In the genomic region with DNA sequence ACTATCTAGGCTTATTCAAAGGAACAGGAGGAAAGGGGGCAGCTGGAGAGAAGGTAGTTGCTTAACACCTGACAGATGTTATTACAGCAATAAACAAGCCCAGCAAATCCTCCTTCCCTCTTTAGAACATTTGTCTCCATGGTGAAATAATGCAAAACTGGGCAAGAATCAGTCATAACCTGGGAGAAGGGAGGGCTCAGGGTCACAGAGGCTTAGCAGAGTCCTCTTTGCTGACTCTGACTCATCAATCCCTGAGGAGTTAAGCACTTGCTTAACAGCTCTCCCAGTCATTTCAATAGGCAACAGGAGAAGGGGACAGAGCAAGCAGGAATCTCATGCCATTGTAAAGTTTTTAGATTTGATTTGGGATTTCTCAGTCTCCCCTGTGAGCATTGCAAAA, we compare ENCODE assay signal across 9 cellular contexts.
DNase-seq lines count a peak whose midpoint lies in the region; ATAC-seq and TF ChIP-seq lines count a peak whose summit lies in the region.
"Had no signal": no experiment of that assay in that cellular context is flagged by ENCODE, and none has a peak within 500 bp of the region (broad histone marks: within the 10 kb centered on the region; RNA-seq: fewer than 3 reads in every experiment).

No MANE protein-coding gene starts in this region.

- ATAC-seq in omental fat pad (ENCODE audit: low FRiP score) (peak; percentile 95), GM21381 (IDR thresholded peaks at IDR 0.05; ENCODE audit: unreplicated experiment) (no peak), GM21423 (IDR thresholded peaks at IDR 0.05; ENCODE audit: unreplicated experiment) (no peak)

- H3K27ac Mint-ChIP-seq in T-helper 2 cell treated with Interferon-gamma antibody and Interleukin-4, amounts not matched to agents 5 μg/mL and 100 μg/mL, for 36 hours: no peak overlapping the region

- H3K27me3 Mint-ChIP-seq in T-helper 2 cell treated with Interferon-gamma antibody and Interleukin-4, amounts not matched to agents 5 μg/mL and 100 μg/mL, for 36 hours (ENCODE audit: low read depth): no peaks in the 10 kb centered on the region

- H3K36me3 Mint-ChIP-seq in T-helper 2 cell treated with Interferon-gamma antibody and Interleukin-4, amounts not matched to agents 5 μg/mL and 100 μg/mL, for 36 hours (ENCODE audit: low read depth): no peaks in the 10 kb centered on the region

- no peaks in the 10 kb centered on the region for H3K36me3 ChIP-seq in esophagus muscularis mucosa

- peak overlapping the region; percentile 58 to 68 (median 60) for H3K27ac ChIP-seq in esophagus muscularis mucosa (replicated peaks in 1 of 4)
- H3K27ac ChIP-seq: VCaP had no signal

- H3K4me3 ChIP-seq in esophagus muscularis mucosa: no peak overlapping the region

- no peaks in the 10 kb centered on the region for H3K27me3 ChIP-seq in esophagus muscularis mucosa

- no peaks in the 10 kb centered on the region for H3K4me1 Mint-ChIP-seq in T-helper 2 cell treated with Interferon-gamma antibody and Interleukin-4, amounts not matched to agents 5 μg/mL and 100 μg/mL, for 36 hours (ENCODE audit: low read depth)

- H3K4me1 ChIP-seq in esophagus muscularis mucosa: peaks cover 19 to 55% (median 24%) of the 10 kb centered on the region in 4 donors

- H3K9me3 Mint-ChIP-seq in T-helper 2 cell treated with Interferon-gamma antibody and Interleukin-4, amounts not matched to agents 5 μg/mL and 100 μg/mL, for 36 hours: no peaks in the 10 kb centered on the region

- no peak overlapping the region for H3K4me3 Mint-ChIP-seq in T-helper 2 cell treated with Interferon-gamma antibody and Interleukin-4, amounts not matched to agents 5 μg/mL and 100 μg/mL, for 36 hours

- TF ChIP-seq EP300 in esophagus muscularis mucosa (IDR thresholded peaks at IDR 0.05): no peak

- TF ChIP-seq CTCF in esophagus muscularis mucosa (IDR thresholded peaks at IDR 0.05) (no peak), omental fat pad (IDR thresholded peaks at IDR 0.05) (no peak)

- intact Hi-C loops in esophagus muscularis mucosa (cut with DNase I) (no loop called here), head of caudate nucleus (cut with DNase I) (no loop called here)

- peak; percentile 92 for DNase-seq in DMS53 (lab: John Stamatoyannopoulos, UW)
- peak; percentile 63 for DNase-seq in NCI-H69 (lab: John Stamatoyannopoulos, UW)
- DNase-seq in esophagus muscularis mucosa (ENCODE audit: extremely low spot score): no peak
- DNase-seq in omental fat pad (ENCODE audit: low spot score): no peak
- DNase-seq in head of caudate nucleus: no peak
- no peak for DNase-seq in T-helper 2 cell treated with Interferon-gamma antibody and Interleukin-4, amounts not matched to agents 5 μg/mL and 100 μg/mL, for 36 hours (ENCODE audit: low spot score)

- H3K9me3 ChIP-seq in esophagus muscularis mucosa: peaks cover 0 to 4% (median 0%) of the 10 kb centered on the region in 4 donors

- TF ChIP-seq POLR2A in esophagus muscularis mucosa (IDR thresholded peaks at IDR 0.05; ENCODE audit: low read depth): no peak

Comparison
In these comparisons a context has a peak if more than half of its experiments do, and no peak if none do; other contexts are left out.
1. DNase-seq: peak in DMS53 (single experiment) and NCI-H69 (single experiment); none in esophagus muscularis mucosa (single experiment), omental fat pad (single experiment), head of caudate nucleus (0 of 42) and T-helper 2 cell treated with Interferon-gamma antibody and Interleukin-4, amounts not matched to agents 5 μg/mL and 100 μg/mL, for 36 hours (single experiment).